ENCODE assay signal across 27 cellular contexts in genomic region chr4:73299548-73300280, GRCh38. TPM values are rescaled to one million over a fixed set of nuclear protein-coding genes. Genes with fewer than 3 reads are reported as not detected.
DNase-seq lines count a peak whose midpoint lies in the region; ATAC-seq, FAIRE-seq and TF ChIP-seq lines count a peak whose summit lies in the region.
"Had no signal": no experiment of that assay in that cellular context is flagged by ENCODE, and none has a peak within 500 bp of the region (broad histone marks: within the 10 kb centered on the region; RNA-seq: fewer than 3 reads in every experiment).

No MANE protein-coding gene starts in this region.

- no peak for DNase-seq in bronchial epithelial cell (ENCODE audit: low read depth)
- no peak for DNase-seq in H1 (ENCODE audit: low read depth in 1 of 2, low spot score in 2 of 2)
- peak; percentile 14 for DNase-seq in osteoblast (ENCODE audit: insufficient read length, low spot score, missing footprints)
- DNase-seq in progenitor cell of endocrine pancreas (ENCODE audit: low spot score, unreplicated experiment) = no peak
- no peak for DNase-seq in H4 (ENCODE audit: low spot score)
- DNase-seq: 8988T; ACHN; BE2C; C1 segment of cervical spinal cord; CD4-positive, alpha-beta memory T cell; CD4-positive, CD25-positive, alpha-beta regulatory T cell; CD8-positive, alpha-beta memory T cell; COR-L47; DMS 273 treated with DMSO at 0.1 percent for 48 hours; DMS153; DMS53; DMS79; DND-41; EL; GDM1 had no signal

- H3K18ac ChIP-seq in H1 (ENCODE audit: extremely low read depth, low read length) = no peak overlapping the region

- H3K27me3 ChIP-seq in bronchial epithelial cell (ENCODE audit: control insufficient read depth, insufficient read depth, low read length) (no peaks in the 10 kb centered on the region), H1 (replicated peaks in 1 of 4; ENCODE audit: control insufficient read depth in 3 of 4, extremely low read depth in 1 of 4, insufficient read depth in 3 of 4, low read length in 3 of 4) (no peaks in the 10 kb centered on the region), osteoblast (ENCODE audit: insufficient read depth, low read length) (no peaks in the 10 kb centered on the region)
- H3K27me3 ChIP-seq: BE2C, BLaER1 had no signal

- H3K23ac ChIP-seq in H1 (ENCODE audit: insufficient read length) = no peak overlapping the region

- H2BK120ac ChIP-seq in H1 (replicated peaks; ENCODE audit: low read depth, low read length) = no peak overlapping the region

- H2BK20ac ChIP-seq in H1 (ENCODE audit: low read length) = no peak overlapping the region

- H3K27ac ChIP-seq in H1 (ENCODE audit: low read depth, low read length) (no peak overlapping the region), osteoblast (ENCODE audit: low read depth, low read length) (no peak overlapping the region)
- H3K27ac ChIP-seq: BLaER1 had no signal

- peak; percentile 23 for FAIRE-seq in bronchial epithelial cell (lab: Jason Lieb, UNC)
- no peak for FAIRE-seq in H1 (lab: Jason Lieb, UNC)
- FAIRE-seq: A204.1, GM12878, GM18507 had no signal

- no peak for TF ChIP-seq RAD21 in H1 (IDR thresholded peaks at IDR 0.05 in 1 of 2, conservative IDR thresholded peaks at IDR 0.05 in 1 of 2; ENCODE audit: low read depth in 2 of 2, low read length in 2 of 2)

- POLR2A ChIA-PET in H1 (lab: Charles Lee; ENCODE audit: partially characterized antibody) = no interaction called here

- no peak overlapping the region for H2AK5ac ChIP-seq in H1 (ENCODE audit: low read depth, low read length)

- no peak overlapping the region for H4K91ac ChIP-seq in H1 (replicated peaks; ENCODE audit: insufficient read length, low read length)

- H3K4me1 ChIP-seq in H1 (replicated peaks in 1 of 4; ENCODE audit: control insufficient read depth in 3 of 4, insufficient read depth in 4 of 4, low read length in 3 of 4) = no peaks in the 10 kb centered on the region
- no peaks in the 10 kb centered on the region for H3K4me1 ChIP-seq in osteoblast (ENCODE audit: insufficient read depth, low read length)
- H3K4me1 ChIP-seq: BE2C, BLaER1 had no signal

- no peak overlapping the region for H3K4me3 Mint-ChIP-seq in progenitor cell of endocrine pancreas (ENCODE audit: low read depth)
- H3K4me3 Mint-ChIP-seq: CD14-positive monocyte; CD4-positive, alpha-beta memory T cell; CD4-positive, CD25-positive, alpha-beta regulatory T cell; CD8-positive, alpha-beta memory T cell had no signal

- H3K27me3 Mint-ChIP-seq in progenitor cell of endocrine pancreas = no peaks in the 10 kb centered on the region
- H3K27me3 Mint-ChIP-seq: CD4-positive, alpha-beta memory T cell had no signal

- H2BK12ac ChIP-seq in H1 (ENCODE audit: low read depth, low read length) = no peak overlapping the region

- H3K23me2 ChIP-seq in H1 (ENCODE audit: low read depth, low read length) = no peaks in the 10 kb centered on the region

- H4K8ac ChIP-seq in H1 (ENCODE audit: extremely low read depth, insufficient read depth, low read length) = 0 out of 2 replicates have a peak overlapping the region, but pooled peaks have one; percentile 36

- H3K27ac Mint-ChIP-seq in progenitor cell of endocrine pancreas = peak overlapping the region; percentile 1
- H3K27ac Mint-ChIP-seq: CD4-positive, alpha-beta memory T cell; CD4-positive, CD25-positive, alpha-beta regulatory T cell; CD8-positive, alpha-beta memory T cell had no signal

- H3K4ac ChIP-seq in H1 (replicated peaks; ENCODE audit: insufficient read length, low read depth, low read length) = no peak overlapping the region

- H3K9me3 ChIP-seq in H1 (ENCODE audit: insufficient read depth in 2 of 2, low read depth in 1 of 2, low read length in 1 of 2) (peaks cover 4 to 7% of the 10 kb centered on the region in 2 experiments; a peak in 2 of 4 replicates), osteoblast (ENCODE audit: low read depth, low read length) (no peaks in the 10 kb centered on the region)
- H3K9me3 ChIP-seq: BE2C, BLaER1 had no signal

- no peak for TF ChIP-seq CTCF in bronchial epithelial cell (IDR thresholded peaks at IDR 0.05; ENCODE audit: insufficient read depth, low read length, severe bottlenecking)
- TF ChIP-seq CTCF in H1 (IDR thresholded peaks at IDR 0.05; ENCODE audit: control extremely low read depth in 1 of 3, insufficient read depth in 1 of 3, low read depth in 1 of 3, low read length in 3 of 3) = no peak
- TF ChIP-seq CTCF in osteoblast (IDR thresholded peaks at IDR 0.05; ENCODE audit: extremely low read depth, low read depth, low read length) = no peak
- TF ChIP-seq CTCF in progenitor cell of endocrine pancreas (IDR thresholded peaks at IDR 0.05; ENCODE audit: unreplicated experiment) = no peak

- TF ChIP-seq POLR2A in H1 (IDR thresholded peaks at IDR 0.05; ENCODE audit: control extremely low read depth in 1 of 2, low read depth in 2 of 2, low read length in 2 of 2) = no peak

- no peaks in the 10 kb centered on the region for H3K79me1 ChIP-seq in H1 (ENCODE audit: low read depth, low read length)

- peaks cover 3% of the 10 kb centered on the region for H3K4me1 Mint-ChIP-seq in progenitor cell of endocrine pancreas (ENCODE audit: low read depth)
- H3K4me1 Mint-ChIP-seq: CD14-positive monocyte; CD4-positive, CD25-positive, alpha-beta regulatory T cell; CD8-positive, alpha-beta memory T cell had no signal

- H4K5ac ChIP-seq in H1 (ENCODE audit: insufficient read length, low read depth, low read length) = no peak overlapping the region

- H3K9me3 Mint-ChIP-seq in progenitor cell of endocrine pancreas (ENCODE audit: low read depth) = peaks cover 15% of the 10 kb centered on the region

- TF ChIP-seq EP300 in H1 (IDR thresholded peaks at IDR 0.05; ENCODE audit: borderline replicate concordance in 1 of 2, low read depth in 2 of 2, low read length in 2 of 2) = no peak

- CTCF ChIA-PET in H1 (lab: Charles Lee; ENCODE audit: partially characterized antibody) = interaction anchor here (0.6 to 4.3 kb wide), 6 partner anchors 9 to 145 kb away, joined by 3 to 14 read pairs (median 4); partner anchors contain the start of gene ANKRD17

- H3K4me3 ChIP-seq in bronchial epithelial cell (ENCODE audit: low read depth, low read length) = no peak overlapping the region
- H3K4me3 ChIP-seq in H1 (ENCODE audit: extremely low read depth in 1 of 4, insufficient read depth in 2 of 4, low read depth in 3 of 4, low read length in 4 of 4) = no peak overlapping the region
- H3K4me3 ChIP-seq in osteoblast (ENCODE audit: insufficient read depth, low read length) = no peak overlapping the region
- H3K4me3 ChIP-seq: BLaER1, GM12878 had no signal

- no peak overlapping the region for H3K56ac ChIP-seq in H1 (replicated peaks; ENCODE audit: insufficient read length, low read depth, low read length)

- H3K36me3 Mint-ChIP-seq in progenitor cell of endocrine pancreas (ENCODE audit: insufficient read depth) = peaks cover 6% of the 10 kb centered on the region
- H3K36me3 Mint-ChIP-seq: CD14-positive monocyte; CD4-positive, CD25-positive, alpha-beta regulatory T cell had no signal

- no peak overlapping the region for H2BK15ac ChIP-seq in H1 (ENCODE audit: low read length)

- H2BK5ac ChIP-seq in H1 (ENCODE audit: low read depth, low read length) = no peak overlapping the region

- H3K79me2 ChIP-seq in H1 (ENCODE audit: control insufficient read depth in 1 of 2, insufficient read depth in 2 of 2, low read length in 2 of 2) (no peaks in the 10 kb centered on the region), osteoblast (ENCODE audit: insufficient read depth, low read length) (no peaks in the 10 kb centered on the region)

- H3K36me3 ChIP-seq in bronchial epithelial cell (ENCODE audit: control insufficient read depth, insufficient read depth, low read length) (no peaks in the 10 kb centered on the region), H1 (ENCODE audit: control insufficient read depth in 2 of 4, insufficient read depth in 4 of 4, low read length in 3 of 4) (no peaks in the 10 kb centered on the region), osteoblast (ENCODE audit: insufficient read depth, low read length) (no peaks in the 10 kb centered on the region)
- H3K36me3 ChIP-seq: BE2C, BLaER1 had no signal

- H3K4me2 ChIP-seq in H1 (ENCODE audit: insufficient read depth in 1 of 2, low read depth in 2 of 2, low read length in 2 of 2) (no peak overlapping the region), osteoblast (ENCODE audit: insufficient read depth, low read length) (no peak overlapping the region)
- H3K4me2 ChIP-seq: BLaER1 had no signal

- no peak overlapping the region for H3K14ac ChIP-seq in H1 (ENCODE audit: insufficient read length)

- no peak overlapping the region for H2AFZ ChIP-seq in H1 (ENCODE audit: low read length)
- H2AFZ ChIP-seq in osteoblast (ENCODE audit: low read length) = no peak overlapping the region

- H3K9ac ChIP-seq in H1 (replicated peaks in 1 of 4; ENCODE audit: extremely low read depth in 1 of 4, low read depth in 3 of 4, low read length in 3 of 4) = no peak overlapping the region
- H3K9ac ChIP-seq: BLaER1 had no signal

- WGBS in H1 (ENCODE audit: extremely low coverage in 1 of 2, insufficient coverage in 1 of 2, insufficient read length in 1 of 2, insufficient replicate concordance in 2 of 2, low coverage in 1 of 2, low lambda C conversion rate in 2 of 2, missing lambda C conversion rate in 1 of 2), 2 experiments = 94% methylated on average over 25 of the region's 25 CpGs; no CpG with 5 or more reads in 1 of the 2 experiments

- no peaks in the 10 kb centered on the region for H4K20me1 ChIP-seq in H1 (replicated peaks in 1 of 2; ENCODE audit: control insufficient read depth in 1 of 2, insufficient read depth in 2 of 2, low read length in 2 of 2)
- H4K20me1 ChIP-seq in osteoblast (ENCODE audit: insufficient read depth, low read length) = no peaks in the 10 kb centered on the region
- H4K20me1 ChIP-seq: BLaER1 had no signal

- ATAC-seq in HG02885 (IDR thresholded peaks at IDR 0.05; ENCODE audit: poor library complexity, unreplicated experiment) = no peak
- ATAC-seq in HG03378 (IDR thresholded peaks at IDR 0.05; ENCODE audit: unreplicated experiment) = no peak
- ATAC-seq: GM12878 had no signal

TF ChIP-seq in H1, 55 proteins besides CTCF, POLR2A, EP300 and RAD21 (continues in another document):
- TF ChIP-seq SIRT6 (IDR thresholded peaks at IDR 0.05; ENCODE audit: low read length) = no peak
- TF ChIP-seq SP2 (IDR thresholded peaks at IDR 0.05; ENCODE audit: low read length) = no peak
- no peak for TF ChIP-seq JUND (IDR thresholded peaks at IDR 0.05; ENCODE audit: low read length)

RNA-seq across cellular contexts. Expression of gene ANKRD17, which starts 41.1 kb away (rescaled TPM):
- total RNA-seq in bronchial epithelial cell (41.9 and 45.6 TPM in 2 replicates), osteoblast (49.9 and 53.0 TPM in 2 replicates), progenitor cell of endocrine pancreas (88.3 and 90.8 TPM in 2 replicates)
- 87.1 and 93.7 TPM in 2 replicates for total RNA-seq in H1 (2021; fragmentation: NEBNext Ultra II Directional; extraction: Animal tissue kit (Norgen Biotek cat#: 25700))
- 28.7 and 42.4 TPM in 2 replicates for polyA plus RNA-seq in H1 (2011; rRNA removed)
- polyA plus RNA-seq in H1 (2011; cell fraction: cytosol; rRNA removed) = 38.1 TPM
- polyA plus RNA-seq in H1 (2011; cell fraction: nucleus; rRNA removed) = 42.6 TPM
- polyA plus RNA-seq in H1 (2012, experiment 1 of 2) = 45.9 to 61.7 TPM (median 51.7 TPM) in 4 replicates
- 1.7 TPM for polyA plus RNA-seq in H1 (2012, experiment 2 of 2)
- polyA plus RNA-seq in H1 (2013, experiment 1 of 2) = 37.9 TPM
- polyA plus RNA-seq in H1 (2013, experiment 2 of 2) = 33.2 TPM
- 204 and 252 TPM in 2 replicates for polyA minus RNA-seq in H1 (2011; rRNA and poly(A)+ RNA removed)
- 79.8 TPM for polyA minus RNA-seq in H1 (2011; cell fraction: cytosol; rRNA and poly(A)+ RNA removed)
- polyA minus RNA-seq in H1 (2011; cell fraction: nucleus; rRNA and poly(A)+ RNA removed) = 118 TPM
- total RNA-seq in H4 (2014; rRNA removed; shearing (Covaris generic)) = 31.6 and 33.1 TPM in 2 replicates
